In the genomic region with DNA sequence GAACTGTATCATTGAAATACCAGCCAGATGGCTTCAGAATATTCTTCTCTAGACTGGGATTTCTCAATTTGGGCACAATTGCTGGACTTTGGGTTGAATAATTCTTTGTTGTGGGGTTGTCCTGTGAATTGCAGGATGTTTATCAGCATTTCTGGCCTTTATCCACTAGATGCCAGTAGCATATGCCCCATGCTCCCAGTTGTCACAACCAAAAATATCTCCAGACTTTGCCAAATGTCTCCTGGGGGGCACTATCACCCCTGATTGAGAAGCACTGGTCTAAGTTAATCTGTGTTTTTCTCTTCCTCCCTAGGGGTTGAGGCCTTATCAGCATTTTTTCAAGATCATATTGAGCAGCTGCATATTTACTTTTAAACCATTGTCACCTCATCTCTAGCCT, we compare ENCODE assay signal across 1 cellular context.
TF ChIP-seq lines count a peak whose summit lies in the region.

No MANE protein-coding gene starts in this region.

TF ChIP-seq in H1, 55 proteins besides CTCF, POLR2A, EP300 and RAD21:
- TF ChIP-seq ASH2L (IDR thresholded peaks at IDR 0.05; ENCODE audit: low read length) (no peak), SUZ12 (IDR thresholded peaks at IDR 0.05; ENCODE audit: low read length) (no peak), EZH2 (IDR thresholded peaks at IDR 0.05; ENCODE audit: low read depth, low read length, severe bottlenecking) (no peak), BRCA1 (IDR thresholded peaks at IDR 0.05; ENCODE audit: low read depth, low read length) (no peak), SIX5 (IDR thresholded peaks at IDR 0.05; ENCODE audit: low read depth, low read length) (no peak), TAF7 (optimal IDR thresholded peaks at IDR 0.05; ENCODE audit: borderline replicate concordance, low read depth, low read length) (no peak), CBX5 (IDR thresholded peaks at IDR 0.05; ENCODE audit: low read depth, low read length) (no peak), MAFK (IDR thresholded peaks at IDR 0.05; ENCODE audit: low read depth, low read length) (no peak), HDAC6 (IDR thresholded peaks at IDR 0.05; ENCODE audit: low read depth, low read length) (no peak), JUN (IDR thresholded peaks at IDR 0.05; ENCODE audit: low read depth, low read length) (no peak)
- TF ChIP-seq, protein P1, sequence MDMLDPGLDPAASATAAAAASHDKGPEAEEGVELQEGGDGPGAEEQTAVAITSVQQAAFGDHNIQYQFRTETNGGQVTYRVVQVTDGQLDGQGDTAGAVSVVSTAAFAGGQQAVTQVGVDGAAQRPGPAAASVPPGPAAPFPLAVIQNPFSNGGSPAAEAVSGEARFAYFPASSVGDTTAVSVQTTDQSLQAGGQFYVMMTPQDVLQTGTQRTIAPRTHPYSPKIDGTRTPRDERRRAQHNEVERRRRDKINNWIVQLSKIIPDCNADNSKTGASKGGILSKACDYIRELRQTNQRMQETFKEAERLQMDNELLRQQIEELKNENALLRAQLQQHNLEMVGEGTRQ (IDR thresholded peaks at IDR 0.05; ENCODE audit: low read length), result no peak
